In the genomic region with DNA sequence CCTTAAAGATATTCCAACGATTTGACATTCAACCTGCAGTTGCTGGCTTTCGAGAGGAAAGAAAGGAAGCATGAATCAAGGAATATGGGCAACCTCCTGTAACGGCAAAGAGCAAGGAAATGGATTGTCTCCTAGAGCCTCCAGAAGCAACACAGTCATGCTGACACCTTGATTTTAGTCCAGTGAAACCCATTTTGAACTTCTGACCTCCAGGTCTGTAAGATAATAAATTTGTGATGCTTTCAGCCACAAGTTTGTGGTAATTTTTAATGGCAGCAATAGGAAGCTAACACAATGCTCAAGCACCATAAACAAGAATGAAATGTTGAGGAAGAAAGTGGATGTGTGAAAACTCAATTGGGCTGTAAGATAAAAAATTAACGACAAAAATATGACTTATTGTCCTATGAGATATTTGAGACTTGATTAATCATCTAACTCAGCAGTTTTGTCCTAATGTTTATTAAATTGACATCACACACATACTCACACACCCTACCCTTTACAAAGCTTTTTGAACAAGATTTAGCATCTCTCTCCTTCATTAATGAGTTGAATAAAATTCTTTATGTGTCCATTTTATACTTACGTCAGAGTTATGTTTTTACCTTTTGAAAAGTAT, we compare ENCODE assay signal across 22 cellular contexts.
DNase-seq lines count a peak whose midpoint lies in the region; ATAC-seq, FAIRE-seq and TF ChIP-seq lines count a peak whose summit lies in the region.
"Had no signal": no experiment of that assay in that cellular context is flagged by ENCODE, and none has a peak within 500 bp of the region (broad histone marks: within the 10 kb centered on the region; RNA-seq: fewer than 3 reads in every experiment).

No MANE protein-coding gene starts in this region.

- H3K27ac ChIP-seq in SK-N-SH (ENCODE audit: low read depth in 2 of 2, low read length in 1 of 2) (no peak overlapping the region), MM.1S (ENCODE audit: low read length) (no peak overlapping the region), K562 (ENCODE audit: extremely low read depth, low read depth, low read length) (peak overlapping the region; percentile 90), smooth muscle cell (ENCODE audit: low read depth) (no peak overlapping the region), adrenal gland (no peak overlapping the region)
- H3K27ac ChIP-seq: 22Rv1, PC-9, RWPE1 had no signal

- H3K4me3 ChIP-seq in SK-N-SH (ENCODE audit: low read depth in 2 of 2, low read length in 1 of 2) (no peak overlapping the region), MM.1S (ENCODE audit: low read length) (no peak overlapping the region), K562 (peak overlapping the region; percentile 32), smooth muscle cell (no peak overlapping the region), adrenal gland (no peak overlapping the region), mucosa of descending colon (no peak overlapping the region)
- H3K4me3 ChIP-seq: HAP-1, PC-9 had no signal

- H4K20me1 ChIP-seq in SK-N-SH (ENCODE audit: insufficient read depth) (no peaks in the 10 kb centered on the region), MM.1S (ENCODE audit: insufficient read depth, low read length) (no peaks in the 10 kb centered on the region), K562 (replicated peaks; ENCODE audit: control insufficient read depth, insufficient read depth, low read length) (no peaks in the 10 kb centered on the region), smooth muscle cell (ENCODE audit: low read depth) (no peaks in the 10 kb centered on the region)

- ATAC-seq in SK-N-SH treated with all-trans-retinoic acid at 6 μM for 48 hours (no peak), K562 (peak; percentile 53), mucosa of descending colon (no peak)

- no peaks in the 10 kb centered on the region for H3K9me2 ChIP-seq in SK-N-SH
- no peaks in the 10 kb centered on the region for H3K9me2 ChIP-seq in MM.1S (replicated peaks; ENCODE audit: insufficient read depth, low read length)

- H2AFZ ChIP-seq in SK-N-SH (ENCODE audit: low read depth) (0 out of 2 replicates have a peak overlapping the region, but pooled peaks have one; percentile 3), MM.1S (ENCODE audit: low read length) (no peak overlapping the region), K562 (ENCODE audit: low read depth, low read length) (peak overlapping the region; percentile 23; the same call in 1 of the 2 replicates), smooth muscle cell (ENCODE audit: low read depth) (peak overlapping the region; percentile 95)
- H2AFZ ChIP-seq: PC-9 had no signal

- H3K9ac ChIP-seq in SK-N-SH (no peak overlapping the region), MM.1S (ENCODE audit: low read length) (no peak overlapping the region), K562 (ENCODE audit: insufficient read depth in 1 of 2, low read depth in 2 of 2, low read length in 2 of 2) (peak overlapping the region; percentile 11 to 82; a peak in 3 of 4 replicates), smooth muscle cell (ENCODE audit: low read depth) (no peak overlapping the region)

- no peaks in the 10 kb centered on the region for H3K4me1 ChIP-seq in SK-N-SH (ENCODE audit: control insufficient read depth in 1 of 2, insufficient read depth in 2 of 2, low read depth in 1 of 2, low read length in 1 of 2)
- no peaks in the 10 kb centered on the region for H3K4me1 ChIP-seq in MM.1S (ENCODE audit: low read length)
- H3K4me1 ChIP-seq in K562 (replicated peaks in 1 of 2; ENCODE audit: control insufficient read depth in 2 of 2, insufficient read depth in 2 of 2, low read length in 2 of 2), result peaks cover 7 to 14% of the 10 kb centered on the region in 2 experiments
- peaks cover 7% of the 10 kb centered on the region for H3K4me1 ChIP-seq in smooth muscle cell (ENCODE audit: low read depth)
- no peaks in the 10 kb centered on the region for H3K4me1 ChIP-seq in adrenal gland (replicated peaks in 1 of 2)
- no peaks in the 10 kb centered on the region for H3K4me1 ChIP-seq in mucosa of descending colon (ENCODE audit: low read depth)
- H3K4me1 ChIP-seq: BE2C had no signal

- H3K36me3 ChIP-seq in SK-N-SH (replicated peaks in 1 of 2; ENCODE audit: control insufficient read depth in 1 of 2, insufficient read depth in 2 of 2, low read length in 1 of 2) (no peaks in the 10 kb centered on the region), MM.1S (replicated peaks; ENCODE audit: insufficient read depth, low read length) (no peaks in the 10 kb centered on the region), K562 (ENCODE audit: control insufficient read depth, insufficient read depth, low read length) (peaks cover 7% of the 10 kb centered on the region; the same call in 1 of the 3 replicates), smooth muscle cell (ENCODE audit: low read depth) (no peaks in the 10 kb centered on the region), adrenal gland (replicated peaks in 1 of 2) (no peaks in the 10 kb centered on the region), mucosa of descending colon (ENCODE audit: low read depth) (no peaks in the 10 kb centered on the region)
- H3K36me3 ChIP-seq: BE2C, HAP-1 had no signal

- H3K79me2 ChIP-seq in SK-N-SH (ENCODE audit: insufficient read depth), result no peaks in the 10 kb centered on the region
- H3K79me2 ChIP-seq in MM.1S (ENCODE audit: low read length), result no peaks in the 10 kb centered on the region
- H3K79me2 ChIP-seq in K562 (ENCODE audit: control insufficient read depth, insufficient read depth, low read length), result peaks cover 74% of the 10 kb centered on the region
- H3K79me2 ChIP-seq in smooth muscle cell (ENCODE audit: low read depth), result no peaks in the 10 kb centered on the region

- WGBS in SK-N-SH (ENCODE audit: low lambda C conversion rate), result 51% methylated on average over 5 of the region's 5 CpGs
- WGBS in K562 (ENCODE audit: insufficient coverage, low coverage, missing lambda C conversion rate), result 1% methylated on average over 5 of the region's 5 CpGs
- WGBS in smooth muscle cell (ENCODE audit: low lambda C conversion rate), result 95% methylated on average over 5 of the region's 5 CpGs
- WGBS in adrenal gland, 4 donors, result 53 to 76% (median 65%) methylated on average over 5 of the region's 5 CpGs

- CTCF ChIA-PET in SK-N-SH (lab: Yijun Ruan, JAX), result no interaction called here
- CTCF ChIA-PET in K562 (lab: Yijun Ruan, JAX; ENCODE audit: low intra/inter-chr PET ratio), result no interaction called here

- intact Hi-C loops in K562 (cut with micrococcal nuclease), result loop anchor here (1.0 to 2.0 kb wide), 2 partner anchors 40 to 179 kb away; no protein-coding TSS in a partner anchor
- intact Hi-C loops in adrenal gland (cut with DNase I), result no loop called here
- intact Hi-C loops in mucosa of descending colon (cut with DNase I, micrococcal nuclease), result no loop called here

- POLR2A ChIA-PET in SK-N-SH (lab: Yijun Ruan, JAX) (no interaction called here), K562 (lab: Yijun Ruan, JAX) (interaction anchor here (1.6 kb wide), 1 partner anchor 9 kb away, joined by 3 read pairs; no protein-coding TSS in a partner anchor)

- H3K9me1 ChIP-seq in K562 (ENCODE audit: control insufficient read depth, insufficient read depth, low read length), result no peaks in the 10 kb centered on the region

- H3F3A ChIP-seq in SK-N-SH (replicated peaks; ENCODE audit: insufficient read depth) (peaks cover 10% of the 10 kb centered on the region), MM.1S (ENCODE audit: insufficient read depth, low read length) (no peaks in the 10 kb centered on the region), smooth muscle cell (ENCODE audit: low read depth) (no peaks in the 10 kb centered on the region)

- TF ChIP-seq EP300 in SK-N-SH (IDR thresholded peaks at IDR 0.05; ENCODE audit: borderline replicate concordance in 1 of 2, low read depth in 1 of 2, low read length in 1 of 2) (no peak), K562 (IDR thresholded peaks at IDR 0.05; ENCODE audit: low read length) (peak; percentile 73; the same call in 1 of the 2 replicates)

- H3K4me2 ChIP-seq in SK-N-SH (no peak overlapping the region), MM.1S (ENCODE audit: low read depth, low read length) (no peak overlapping the region), K562 (ENCODE audit: insufficient read depth, low read length) (peak overlapping the region; percentile 61), smooth muscle cell (no peak overlapping the region)
- H3K4me2 ChIP-seq: PC-9 had no signal

- H3K27me3 ChIP-seq in SK-N-SH (ENCODE audit: insufficient read depth) (no peaks in the 10 kb centered on the region), MM.1S (replicated peaks; ENCODE audit: insufficient read depth, low read length) (no peaks in the 10 kb centered on the region), K562 (ENCODE audit: control insufficient read depth in 2 of 2, insufficient read depth in 2 of 2, low read length in 2 of 2) (no peaks in the 10 kb centered on the region), smooth muscle cell (ENCODE audit: low read depth) (no peaks in the 10 kb centered on the region), adrenal gland (no peaks in the 10 kb centered on the region)
- H3K27me3 ChIP-seq: BE2C had no signal

- TF ChIP-seq CTCF in SK-N-SH (IDR thresholded peaks at IDR 0.05), result no peak
- no peak for TF ChIP-seq CTCF in MM.1S (IDR thresholded peaks at IDR 0.05; ENCODE audit: low read length)
- no peak for TF ChIP-seq CTCF in K562 (IDR thresholded peaks at IDR 0.05 in 2 of 3, conservative IDR thresholded peaks at IDR 0.05 in 1 of 3; ENCODE audit: insufficient read depth in 2 of 3, low read depth in 1 of 3, low read length in 3 of 3)
- no peak for TF ChIP-seq CTCF in smooth muscle cell (IDR thresholded peaks at IDR 0.05; ENCODE audit: borderline replicate concordance, insufficient read depth, poor library complexity, severe bottlenecking)
- no peak for TF ChIP-seq CTCF in adrenal gland (IDR thresholded peaks at IDR 0.05)
- TF ChIP-seq CTCF in mucosa of descending colon (IDR thresholded peaks at IDR 0.05), result no peak

- DNase-seq in SK-N-SH (no peak), MM.1S (peak; percentile 9), K562 (ENCODE audit: extremely low read depth in 1 of 4, low spot score in 3 of 4) (peak in 1 of 4 experiments; percentile 77), smooth muscle cell (lab: John Stamatoyannopoulos, UW; ENCODE audit: unreplicated experiment) (no peak), NCI-H1105 treated with DMSO at 0.1 percent for 48 hours (lab: John Stamatoyannopoulos, UW) (no peak), adrenal gland (no peak), mucosa of descending colon (no peak)
- DNase-seq: ACHN; BE2C; GOT3; Karpas-422; NCI-H2029; NCI-H446; NCI-H524 treated with DMSO at 0.1 percent for 48 hours; NCI-H774; NK-92 treated with Interleukin-12 subunit alpha and Interleukin-12 subunit beta, amount 100 ng/mL, for 24 hours; PC-9; SHP77 had no signal

- in situ Hi-C loops in K562 (cut with MboI), result no loop called here

- FAIRE-seq in K562 (lab: Jason Lieb, UNC), result peak; percentile 83

- H3K9me3 ChIP-seq in SK-N-SH (no peaks in the 10 kb centered on the region), MM.1S (replicated peaks; ENCODE audit: insufficient read depth, low read length) (no peaks in the 10 kb centered on the region), K562 (replicated peaks; ENCODE audit: control insufficient read depth, insufficient read depth, low read depth, low read length) (no peaks in the 10 kb centered on the region; the same call in 1 of the 2 replicates), smooth muscle cell (replicated peaks; ENCODE audit: low read depth) (no peaks in the 10 kb centered on the region), adrenal gland (replicated peaks in 1 of 3) (no peaks in the 10 kb centered on the region), mucosa of descending colon (peaks cover 2% of the 10 kb centered on the region)
- H3K9me3 ChIP-seq: BE2C, HAP-1 had no signal

- TF ChIP-seq RAD21 in SK-N-SH (IDR thresholded peaks at IDR 0.05; ENCODE audit: low read length), result no peak
- no peak for TF ChIP-seq RAD21 in K562 (CRISPR knock-in tag; conservative IDR thresholded peaks at IDR 0.05 in 1 of 2, IDR thresholded peaks at IDR 0.05 in 1 of 2)

- TF ChIP-seq POLR2A in K562 (conservative IDR thresholded peaks at IDR 0.05), result no peak; the same call in 1 of the 2 replicates
- TF ChIP-seq POLR2A in adrenal gland (IDR thresholded peaks at IDR 0.05), result no peak

- BruUV-seq in K562 (replicated peaks; lab: Mats Ljungman, UMichigan), result no TSS peak

Comparison
In these comparisons a context has a peak if more than half of its experiments do, and no peak if none do; other contexts are left out.
1. H3K9ac ChIP-seq: peak in K562 (2 of 2); none in SK-N-SH (single experiment), MM.1S (single experiment) and smooth muscle cell (single experiment).